In the genomic region with DNA sequence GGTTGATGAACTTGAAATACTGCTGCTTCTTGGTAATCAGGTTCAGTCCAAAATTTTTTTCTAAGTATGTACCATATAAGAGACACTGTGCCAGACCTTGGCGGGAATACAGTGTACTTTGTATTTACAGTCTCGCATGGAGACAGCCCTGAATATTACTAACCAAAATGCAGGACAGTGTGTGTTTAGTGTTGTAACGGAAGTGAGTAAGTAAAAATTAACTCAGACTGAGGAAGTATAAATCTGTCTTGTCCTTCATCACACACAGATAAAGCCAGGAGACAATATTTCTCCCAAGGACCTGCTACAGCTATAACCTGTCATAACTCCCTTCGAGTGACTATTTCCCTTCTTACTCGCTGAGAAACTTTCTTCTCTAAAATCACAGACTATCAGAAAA, we compare ENCODE assay signal across 1 cellular context.
TF ChIP-seq lines count a peak whose summit lies in the region.

No MANE protein-coding gene starts in this region.

TF ChIP-seq in HepG2, 621 proteins besides CTCF, POLR2A, EP300 and RAD21 (continued from another document and continues in another):
- TF ChIP-seq, protein P1, sequence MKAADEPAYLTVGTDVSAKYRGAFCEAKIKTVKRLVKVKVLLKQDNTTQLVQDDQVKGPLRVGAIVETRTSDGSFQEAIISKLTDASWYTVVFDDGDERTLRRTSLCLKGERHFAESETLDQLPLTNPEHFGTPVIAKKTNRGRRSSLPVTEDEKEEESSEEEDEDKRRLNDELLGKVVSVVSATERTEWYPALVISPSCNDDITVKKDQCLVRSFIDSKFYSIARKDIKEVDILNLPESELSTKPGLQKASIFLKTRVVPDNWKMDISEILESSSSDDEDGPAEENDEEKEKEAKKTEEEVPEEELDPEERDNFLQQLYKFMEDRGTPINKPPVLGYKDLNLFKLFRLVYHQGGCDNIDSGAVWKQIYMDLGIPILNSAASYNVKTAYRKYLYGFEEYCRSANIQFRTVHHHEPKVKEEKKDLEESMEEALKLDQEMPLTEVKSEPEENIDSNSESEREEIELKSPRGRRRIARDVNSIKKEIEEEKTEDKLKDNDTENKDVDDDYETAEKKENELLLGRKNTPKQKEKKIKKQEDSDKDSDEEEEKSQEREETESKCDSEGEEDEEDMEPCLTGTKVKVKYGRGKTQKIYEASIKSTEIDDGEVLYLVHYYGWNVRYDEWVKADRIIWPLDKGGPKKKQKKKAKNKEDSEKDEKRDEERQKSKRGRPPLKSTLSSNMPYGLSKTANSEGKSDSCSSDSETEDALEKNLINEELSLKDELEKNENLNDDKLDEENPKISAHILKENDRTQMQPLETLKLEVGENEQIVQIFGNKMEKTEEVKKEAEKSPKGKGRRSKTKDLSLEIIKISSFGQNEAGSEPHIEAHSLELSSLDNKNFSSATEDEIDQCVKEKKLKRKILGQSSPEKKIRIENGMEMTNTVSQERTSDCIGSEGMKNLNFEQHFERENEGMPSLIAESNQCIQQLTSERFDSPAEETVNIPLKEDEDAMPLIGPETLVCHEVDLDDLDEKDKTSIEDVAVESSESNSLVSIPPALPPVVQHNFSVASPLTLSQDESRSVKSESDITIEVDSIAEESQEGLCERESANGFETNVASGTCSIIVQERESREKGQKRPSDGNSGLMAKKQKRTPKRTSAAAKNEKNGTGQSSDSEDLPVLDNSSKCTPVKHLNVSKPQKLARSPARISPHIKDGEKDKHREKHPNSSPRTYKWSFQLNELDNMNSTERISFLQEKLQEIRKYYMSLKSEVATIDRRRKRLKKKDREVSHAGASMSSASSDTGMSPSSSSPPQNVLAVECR (CRISPR knock-in tag; IDR thresholded peaks at IDR 0.05; ENCODE audit: borderline replicate concordance), result no peak
- TF ChIP-seq ZNF468 (CRISPR knock-in tag; IDR thresholded peaks at IDR 0.05), result no peak
- no peak for TF ChIP-seq SP1 (IDR thresholded peaks at IDR 0.05)
- no peak for TF ChIP-seq SP1 (CRISPR knock-in tag; IDR thresholded peaks at IDR 0.05)
- no peak for TF ChIP-seq ZFYVE20 (CRISPR knock-in tag; IDR thresholded peaks at IDR 0.05; ENCODE audit: borderline replicate concordance, low read depth)
- TF ChIP-seq ATF7-NPFF (CRISPR knock-in tag; IDR thresholded peaks at IDR 0.05; ENCODE audit: low read depth), result no peak
- no peak for TF ChIP-seq MXI1 (IDR thresholded peaks at IDR 0.05; ENCODE audit: borderline replicate concordance, low read depth, low read length)
- TF ChIP-seq ZMYM2 (CRISPR knock-in tag; IDR thresholded peaks at IDR 0.05), result no peak
- no peak for TF ChIP-seq ZNF772 (CRISPR knock-in tag; IDR thresholded peaks at IDR 0.05)
- no peak for TF ChIP-seq CENPX (CRISPR knock-in tag; IDR thresholded peaks at IDR 0.05)
- peak; percentile 61 for TF ChIP-seq SKI (IDR thresholded peaks at IDR 0.05; ENCODE audit: partially characterized antibody)
- TF ChIP-seq, protein P2, sequence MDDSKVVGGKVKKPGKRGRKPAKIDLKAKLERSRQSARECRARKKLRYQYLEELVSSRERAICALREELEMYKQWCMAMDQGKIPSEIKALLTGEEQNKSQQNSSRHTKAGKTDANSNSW (CRISPR knock-in tag; IDR thresholded peaks at IDR 0.05; ENCODE audit: borderline replicate concordance), result no peak
- TF ChIP-seq RNF2 (conservative IDR thresholded peaks at IDR 0.05; ENCODE audit: low read depth), result no peak
- TF ChIP-seq ZNF652 (CRISPR knock-in tag; IDR thresholded peaks at IDR 0.05; ENCODE audit: borderline replicate concordance, low read depth), result no peak
- TF ChIP-seq ZFAT (CRISPR knock-in tag; conservative IDR thresholded peaks at IDR 0.05), result no peak
- TF ChIP-seq ZNF10 (CRISPR knock-in tag; IDR thresholded peaks at IDR 0.05; ENCODE audit: borderline replicate concordance, low read depth), result no peak
- TF ChIP-seq ZFP1 (CRISPR knock-in tag; IDR thresholded peaks at IDR 0.05), result no peak
- TF ChIP-seq, protein P3, sequence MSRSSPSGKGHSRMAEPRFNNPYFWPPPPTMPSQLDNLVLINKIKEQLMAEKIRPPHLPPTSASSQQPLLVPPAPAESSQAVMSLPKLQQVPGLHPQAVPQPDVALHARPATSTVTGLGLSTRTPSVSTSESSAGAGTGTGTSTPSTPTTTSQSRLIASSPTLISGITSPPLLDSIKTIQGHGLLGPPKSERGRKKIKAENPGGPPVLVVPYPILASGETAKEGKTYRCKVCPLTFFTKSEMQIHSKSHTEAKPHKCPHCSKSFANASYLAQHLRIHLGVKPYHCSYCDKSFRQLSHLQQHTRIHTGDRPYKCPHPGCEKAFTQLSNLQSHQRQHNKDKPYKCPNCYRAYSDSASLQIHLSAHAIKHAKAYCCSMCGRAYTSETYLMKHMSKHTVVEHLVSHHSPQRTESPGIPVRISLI (CRISPR knock-in tag; IDR thresholded peaks at IDR 0.05; ENCODE audit: borderline replicate concordance), result no peak
- TF ChIP-seq ZNF383 (CRISPR knock-in tag; IDR thresholded peaks at IDR 0.05; ENCODE audit: borderline replicate concordance), result no peak
- TF ChIP-seq ZNF746 (CRISPR knock-in tag; IDR thresholded peaks at IDR 0.05), result no peak
- no peak for TF ChIP-seq ZNF446 (CRISPR knock-in tag; IDR thresholded peaks at IDR 0.05)
- no peak for TF ChIP-seq CCAR2 (optimal IDR thresholded peaks at IDR 0.05; ENCODE audit: low read depth, low read length)
- TF ChIP-seq SP140L (CRISPR knock-in tag; IDR thresholded peaks at IDR 0.05; ENCODE audit: borderline replicate concordance), result no peak
- TF ChIP-seq, protein P4, sequence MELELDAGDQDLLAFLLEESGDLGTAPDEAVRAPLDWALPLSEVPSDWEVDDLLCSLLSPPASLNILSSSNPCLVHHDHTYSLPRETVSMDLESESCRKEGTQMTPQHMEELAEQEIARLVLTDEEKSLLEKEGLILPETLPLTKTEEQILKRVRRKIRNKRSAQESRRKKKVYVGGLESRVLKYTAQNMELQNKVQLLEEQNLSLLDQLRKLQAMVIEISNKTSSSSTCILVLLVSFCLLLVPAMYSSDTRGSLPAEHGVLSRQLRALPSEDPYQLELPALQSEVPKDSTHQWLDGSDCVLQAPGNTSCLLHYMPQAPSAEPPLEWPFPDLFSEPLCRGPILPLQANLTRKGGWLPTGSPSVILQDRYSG (CRISPR knock-in tag; IDR thresholded peaks at IDR 0.05), result no peak
- no peak for TF ChIP-seq ZNF782 (CRISPR knock-in tag; IDR thresholded peaks at IDR 0.05; ENCODE audit: borderline replicate concordance)
- TF ChIP-seq, protein P5, sequence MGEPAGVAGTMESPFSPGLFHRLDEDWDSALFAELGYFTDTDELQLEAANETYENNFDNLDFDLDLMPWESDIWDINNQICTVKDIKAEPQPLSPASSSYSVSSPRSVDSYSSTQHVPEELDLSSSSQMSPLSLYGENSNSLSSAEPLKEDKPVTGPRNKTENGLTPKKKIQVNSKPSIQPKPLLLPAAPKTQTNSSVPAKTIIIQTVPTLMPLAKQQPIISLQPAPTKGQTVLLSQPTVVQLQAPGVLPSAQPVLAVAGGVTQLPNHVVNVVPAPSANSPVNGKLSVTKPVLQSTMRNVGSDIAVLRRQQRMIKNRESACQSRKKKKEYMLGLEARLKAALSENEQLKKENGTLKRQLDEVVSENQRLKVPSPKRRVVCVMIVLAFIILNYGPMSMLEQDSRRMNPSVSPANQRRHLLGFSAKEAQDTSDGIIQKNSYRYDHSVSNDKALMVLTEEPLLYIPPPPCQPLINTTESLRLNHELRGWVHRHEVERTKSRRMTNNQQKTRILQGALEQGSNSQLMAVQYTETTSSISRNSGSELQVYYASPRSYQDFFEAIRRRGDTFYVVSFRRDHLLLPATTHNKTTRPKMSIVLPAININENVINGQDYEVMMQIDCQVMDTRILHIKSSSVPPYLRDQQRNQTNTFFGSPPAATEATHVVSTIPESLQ (CRISPR knock-in tag; conservative IDR thresholded peaks at IDR 0.05), result no peak
- TF ChIP-seq KMT2A (CRISPR knock-in tag; IDR thresholded peaks at IDR 0.05), result no peak
- no peak for TF ChIP-seq ZNF788 (CRISPR knock-in tag; IDR thresholded peaks at IDR 0.05; ENCODE audit: borderline replicate concordance)
- no peak for TF ChIP-seq GTF2F1 (IDR thresholded peaks at IDR 0.05; ENCODE audit: low read length)
- TF ChIP-seq ZNF124 (CRISPR knock-in tag; IDR thresholded peaks at IDR 0.05), result no peak
- TF ChIP-seq ZNF3 (CRISPR knock-in tag; IDR thresholded peaks at IDR 0.05), result no peak
- TF ChIP-seq TCF7L2 (IDR thresholded peaks at IDR 0.05; ENCODE audit: low read depth, low read length), result no peak
- no peak for TF ChIP-seq TCF7 (IDR thresholded peaks at IDR 0.05; ENCODE audit: low read depth)
- no peak for TF ChIP-seq ZNF572 (CRISPR knock-in tag; IDR thresholded peaks at IDR 0.05)
- no peak for TF ChIP-seq ZNF850 (CRISPR knock-in tag; conservative IDR thresholded peaks at IDR 0.05)
- TF ChIP-seq HIVEP1 (CRISPR knock-in tag; IDR thresholded peaks at IDR 0.05), result no peak
- TF ChIP-seq ZNF282 (IDR thresholded peaks at IDR 0.05; ENCODE audit: partially characterized antibody), result no peak
- TF ChIP-seq, protein P6, sequence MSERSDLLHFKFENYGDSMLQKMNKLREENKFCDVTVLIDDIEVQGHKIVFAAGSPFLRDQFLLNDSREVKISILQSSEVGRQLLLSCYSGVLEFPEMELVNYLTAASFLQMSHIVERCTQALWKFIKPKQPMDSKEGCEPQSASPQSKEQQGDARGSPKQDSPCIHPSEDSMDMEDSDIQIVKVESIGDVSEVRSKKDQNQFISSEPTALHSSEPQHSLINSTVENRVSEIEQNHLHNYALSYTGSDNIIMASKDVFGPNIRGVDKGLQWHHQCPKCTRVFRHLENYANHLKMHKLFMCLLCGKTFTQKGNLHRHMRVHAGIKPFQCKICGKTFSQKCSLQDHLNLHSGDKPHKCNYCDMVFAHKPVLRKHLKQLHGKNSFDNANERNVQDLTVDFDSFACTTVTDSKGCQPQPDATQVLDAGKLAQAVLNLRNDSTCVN (CRISPR knock-in tag; IDR thresholded peaks at IDR 0.05; ENCODE audit: borderline replicate concordance), result no peak
- TF ChIP-seq MAF1 (CRISPR knock-in tag; IDR thresholded peaks at IDR 0.05; ENCODE audit: borderline replicate concordance), result no peak
- no peak for TF ChIP-seq KLF6 (CRISPR knock-in tag; IDR thresholded peaks at IDR 0.05)
- TF ChIP-seq, protein P7, sequence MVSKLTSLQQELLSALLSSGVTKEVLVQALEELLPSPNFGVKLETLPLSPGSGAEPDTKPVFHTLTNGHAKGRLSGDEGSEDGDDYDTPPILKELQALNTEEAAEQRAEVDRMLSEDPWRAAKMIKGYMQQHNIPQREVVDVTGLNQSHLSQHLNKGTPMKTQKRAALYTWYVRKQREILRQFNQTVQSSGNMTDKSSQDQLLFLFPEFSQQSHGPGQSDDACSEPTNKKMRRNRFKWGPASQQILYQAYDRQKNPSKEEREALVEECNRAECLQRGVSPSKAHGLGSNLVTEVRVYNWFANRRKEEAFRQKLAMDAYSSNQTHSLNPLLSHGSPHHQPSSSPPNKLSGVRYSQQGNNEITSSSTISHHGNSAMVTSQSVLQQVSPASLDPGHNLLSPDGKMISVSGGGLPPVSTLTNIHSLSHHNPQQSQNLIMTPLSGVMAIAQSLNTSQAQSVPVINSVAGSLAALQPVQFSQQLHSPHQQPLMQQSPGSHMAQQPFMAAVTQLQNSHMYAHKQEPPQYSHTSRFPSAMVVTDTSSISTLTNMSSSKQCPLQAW (CRISPR knock-in tag; IDR thresholded peaks at IDR 0.05), result 0 out of 2 replicates have a peak, but pooled peaks have one; percentile 45
- no peak for TF ChIP-seq ZNF510 (CRISPR knock-in tag; IDR thresholded peaks at IDR 0.05; ENCODE audit: low read depth)
- no peak for TF ChIP-seq ZNF619 (CRISPR knock-in tag; IDR thresholded peaks at IDR 0.05)
- no peak for TF ChIP-seq NFIB (CRISPR knock-in tag; IDR thresholded peaks at IDR 0.05; ENCODE audit: borderline replicate concordance)
- peak; percentile 45; the same call in 1 of the 2 replicates for TF ChIP-seq RBFOX2 (IDR thresholded peaks at IDR 0.05; ENCODE audit: low read depth, low read length)
- TF ChIP-seq SP2 (CRISPR knock-in tag; IDR thresholded peaks at IDR 0.05), result no peak
- TF ChIP-seq ATAD3A (CRISPR knock-in tag; IDR thresholded peaks at IDR 0.05), result no peak
- 0 out of 2 replicates have a peak, but pooled peaks have one; percentile 38 for TF ChIP-seq ZKSCAN8 (CRISPR knock-in tag; IDR thresholded peaks at IDR 0.05; ENCODE audit: borderline replicate concordance)
- TF ChIP-seq, protein P8, sequence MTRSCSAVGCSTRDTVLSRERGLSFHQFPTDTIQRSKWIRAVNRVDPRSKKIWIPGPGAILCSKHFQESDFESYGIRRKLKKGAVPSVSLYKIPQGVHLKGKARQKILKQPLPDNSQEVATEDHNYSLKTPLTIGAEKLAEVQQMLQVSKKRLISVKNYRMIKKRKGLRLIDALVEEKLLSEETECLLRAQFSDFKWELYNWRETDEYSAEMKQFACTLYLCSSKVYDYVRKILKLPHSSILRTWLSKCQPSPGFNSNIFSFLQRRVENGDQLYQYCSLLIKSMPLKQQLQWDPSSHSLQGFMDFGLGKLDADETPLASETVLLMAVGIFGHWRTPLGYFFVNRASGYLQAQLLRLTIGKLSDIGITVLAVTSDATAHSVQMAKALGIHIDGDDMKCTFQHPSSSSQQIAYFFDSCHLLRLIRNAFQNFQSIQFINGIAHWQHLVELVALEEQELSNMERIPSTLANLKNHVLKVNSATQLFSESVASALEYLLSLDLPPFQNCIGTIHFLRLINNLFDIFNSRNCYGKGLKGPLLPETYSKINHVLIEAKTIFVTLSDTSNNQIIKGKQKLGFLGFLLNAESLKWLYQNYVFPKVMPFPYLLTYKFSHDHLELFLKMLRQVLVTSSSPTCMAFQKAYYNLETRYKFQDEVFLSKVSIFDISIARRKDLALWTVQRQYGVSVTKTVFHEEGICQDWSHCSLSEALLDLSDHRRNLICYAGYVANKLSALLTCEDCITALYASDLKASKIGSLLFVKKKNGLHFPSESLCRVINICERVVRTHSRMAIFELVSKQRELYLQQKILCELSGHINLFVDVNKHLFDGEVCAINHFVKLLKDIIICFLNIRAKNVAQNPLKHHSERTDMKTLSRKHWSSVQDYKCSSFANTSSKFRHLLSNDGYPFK (CRISPR knock-in tag; IDR thresholded peaks at IDR 0.05; ENCODE audit: borderline replicate concordance), result no peak
- TF ChIP-seq KMT2B (CRISPR knock-in tag; IDR thresholded peaks at IDR 0.05), result no peak
- TF ChIP-seq, protein P9, sequence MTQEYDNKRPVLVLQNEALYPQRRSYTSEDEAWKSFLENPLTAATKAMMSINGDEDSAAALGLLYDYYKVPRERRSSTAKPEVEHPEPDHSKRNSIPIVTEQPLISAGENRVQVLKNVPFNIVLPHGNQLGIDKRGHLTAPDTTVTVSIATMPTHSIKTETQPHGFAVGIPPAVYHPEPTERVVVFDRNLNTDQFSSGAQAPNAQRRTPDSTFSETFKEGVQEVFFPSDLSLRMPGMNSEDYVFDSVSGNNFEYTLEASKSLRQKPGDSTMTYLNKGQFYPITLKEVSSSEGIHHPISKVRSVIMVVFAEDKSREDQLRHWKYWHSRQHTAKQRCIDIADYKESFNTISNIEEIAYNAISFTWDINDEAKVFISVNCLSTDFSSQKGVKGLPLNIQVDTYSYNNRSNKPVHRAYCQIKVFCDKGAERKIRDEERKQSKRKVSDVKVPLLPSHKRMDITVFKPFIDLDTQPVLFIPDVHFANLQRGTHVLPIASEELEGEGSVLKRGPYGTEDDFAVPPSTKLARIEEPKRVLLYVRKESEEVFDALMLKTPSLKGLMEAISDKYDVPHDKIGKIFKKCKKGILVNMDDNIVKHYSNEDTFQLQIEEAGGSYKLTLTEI (CRISPR knock-in tag; conservative IDR thresholded peaks at IDR 0.05), result no peak
- TF ChIP-seq TOE1 (CRISPR knock-in tag; IDR thresholded peaks at IDR 0.05), result no peak
